ENCODE assay signal across 7 cellular contexts in genomic region chr16:21366998-21367397, GRCh38.
DNase-seq lines count a peak whose midpoint lies in the region; ATAC-seq and TF ChIP-seq lines count a peak whose summit lies in the region.
"Not testable (repeated sequence)": the region's sequence is repeated elsewhere in the genome, so short reads cannot be mapped to it uniquely, and the experiment has no call there.

No MANE protein-coding gene starts in this region.

- not testable (repeated sequence) for H3K9me3 Mint-ChIP-seq in activated CD4-positive, alpha-beta memory T cell treated with anti-CD3 and anti-CD28 coated beads for 36 hours; naive B cell

- peaks cover 68% of the 10 kb centered on the region for H3K4me1 ChIP-seq in OCI-LY1 (ENCODE audit: insufficient read depth, low read length, severe bottlenecking)

- DNase-seq in activated CD4-positive, alpha-beta memory T cell treated with anti-CD3 and anti-CD28 coated beads for 36 hours = peak; percentile 28
- not testable (repeated sequence) for DNase-seq in naive B cell

- not testable (repeated sequence) for H3K9ac ChIP-seq in OCI-LY1 (ENCODE audit: low read length)

- intact Hi-C loops in activated CD4-positive, alpha-beta memory T cell treated with anti-CD3 and anti-CD28 coated beads for 36 hours (cut with micrococcal nuclease) = not testable (repeated sequence)

- ATAC-seq in GM18502 (IDR thresholded peaks at IDR 0.05; ENCODE audit: poor library complexity, unreplicated experiment) = peak; percentile 39
- ATAC-seq in GM19463 (IDR thresholded peaks at IDR 0.05; ENCODE audit: unreplicated experiment) = peak; percentile 47
- ATAC-seq in HG02610 (IDR thresholded peaks at IDR 0.05; ENCODE audit: unreplicated experiment) = peak; percentile 41
- peak; percentile 40 for ATAC-seq in HG03354 (IDR thresholded peaks at IDR 0.05; ENCODE audit: poor library complexity, severe bottlenecking, unreplicated experiment)
- not testable (repeated sequence) for ATAC-seq in naive B cell (ENCODE audit: low read depth in 2 of 2)

- not testable (repeated sequence) for H4K20me1 ChIP-seq in OCI-LY1 (ENCODE audit: insufficient read depth, low read length)

- H3K27ac ChIP-seq in OCI-LY1 (ENCODE audit: low read depth, low read length, poor library complexity, severe bottlenecking) = peak overlapping the region; percentile 95

- not testable (repeated sequence) for H3K79me2 ChIP-seq in OCI-LY1 (ENCODE audit: insufficient read depth, low read length)

- H3K4me2 ChIP-seq in OCI-LY1 (ENCODE audit: low read length) = not testable (repeated sequence)

- not testable (repeated sequence) for H3K9me3 ChIP-seq in OCI-LY1 (ENCODE audit: low read length)

- H3K9me2 ChIP-seq in OCI-LY1 (ENCODE audit: low read depth, low read length) = not testable (repeated sequence)

- H3K27me3 Mint-ChIP-seq in activated CD4-positive, alpha-beta memory T cell treated with anti-CD3 and anti-CD28 coated beads for 36 hours; naive B cell: not testable (repeated sequence)

- not testable (repeated sequence) for H3K27ac Mint-ChIP-seq in activated CD4-positive, alpha-beta memory T cell treated with anti-CD3 and anti-CD28 coated beads for 36 hours
- peak overlapping the region; percentile 88 to 99 (median 98) for H3K27ac Mint-ChIP-seq in naive B cell

- not testable (repeated sequence) for H3K4me3 Mint-ChIP-seq in activated CD4-positive, alpha-beta memory T cell treated with anti-CD3 and anti-CD28 coated beads for 36 hours
- H3K4me3 Mint-ChIP-seq in naive B cell = peak overlapping the region in 4 of 8 donors; percentile 72 to 83 (median 80)

- H3F3A ChIP-seq in OCI-LY1 (ENCODE audit: insufficient read depth, low read length) = not testable (repeated sequence)

- H3K27me3 ChIP-seq in OCI-LY1 (ENCODE audit: insufficient read depth, low read length) = not testable (repeated sequence)

- not testable (repeated sequence) for H3K36me3 ChIP-seq in OCI-LY1 (ENCODE audit: insufficient read depth, low read length)

- not testable (repeated sequence) for H3K4me3 ChIP-seq in OCI-LY1 (ENCODE audit: low read depth, low read length, poor library complexity, severe bottlenecking)

- not testable (repeated sequence) for TF ChIP-seq CTCF in OCI-LY1 (IDR thresholded peaks at IDR 0.05; ENCODE audit: low read length)

- CTCF ChIA-PET in activated CD4-positive, alpha-beta memory T cell treated with anti-CD3 and anti-CD28 coated beads for 36 hours (lab: Charles Lee) = not testable (repeated sequence)

- not testable (repeated sequence) for H3K4me1 Mint-ChIP-seq in activated CD4-positive, alpha-beta memory T cell treated with anti-CD3 and anti-CD28 coated beads for 36 hours (ENCODE audit: low read depth)
- H3K4me1 Mint-ChIP-seq in naive B cell = peaks cover 34 to 78% (median 50%) of the 10 kb centered on the region in 3 donors

- H3K36me3 Mint-ChIP-seq in activated CD4-positive, alpha-beta memory T cell treated with anti-CD3 and anti-CD28 coated beads for 36 hours; naive B cell: not testable (repeated sequence)

- H2AFZ ChIP-seq in OCI-LY1 (ENCODE audit: low read length) = not testable (repeated sequence)

- POLR2A ChIA-PET in activated CD4-positive, alpha-beta memory T cell treated with anti-CD3 and anti-CD28 coated beads for 36 hours (lab: Charles Lee) = not testable (repeated sequence)
